24 cellular contexts compared by ENCODE assay signal in the genomic region with DNA sequence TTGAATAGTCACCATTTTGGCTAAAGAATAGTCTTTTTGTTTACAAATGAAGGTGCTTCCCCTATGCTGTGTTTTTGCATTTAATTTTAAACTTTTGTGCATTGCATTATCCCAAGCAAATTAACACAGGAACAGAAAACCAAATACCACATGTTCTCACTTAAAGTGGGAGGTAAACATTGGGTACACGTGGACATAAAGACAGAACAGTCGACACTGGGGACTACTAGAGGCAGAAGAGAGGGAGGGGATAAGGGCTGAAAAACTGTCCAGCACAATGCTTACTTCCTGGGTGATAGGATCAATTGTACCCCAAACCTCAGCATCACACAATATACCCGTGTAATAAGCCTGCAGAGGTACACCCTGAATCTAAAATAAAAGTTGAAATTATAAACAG. TPM values are rescaled to one million over a fixed set of nuclear protein-coding genes. Genes with fewer than 3 reads are reported as not detected.
DNase-seq lines count a peak whose midpoint lies in the region; ATAC-seq, FAIRE-seq and TF ChIP-seq lines count a peak whose summit lies in the region.
"Had no signal": no experiment of that assay in that cellular context is flagged by ENCODE, and none has a peak within 500 bp of the region (broad histone marks: within the 10 kb centered on the region; RNA-seq: fewer than 3 reads in every experiment).

No MANE protein-coding gene starts in this region.

- WGBS in K562 (ENCODE audit: insufficient coverage, low coverage, missing lambda C conversion rate) = 2% methylated on average over 3 of the region's 3 CpGs

- no peaks in the 10 kb centered on the region for H4K20me1 ChIP-seq in K562 (replicated peaks; ENCODE audit: control insufficient read depth, insufficient read depth, low read length)

- peaks cover 57% of the 10 kb centered on the region for H3K4me1 ChIP-seq in CD8-positive, alpha-beta memory T cell (ENCODE audit: insufficient read depth, low read length)
- H3K4me1 ChIP-seq in K562 (replicated peaks in 1 of 2; ENCODE audit: control insufficient read depth in 2 of 2, insufficient read depth in 2 of 2, low read length in 2 of 2) (no peaks in the 10 kb centered on the region; a peak in 2 of 5 replicates), neutrophil (ENCODE audit: control insufficient read depth in 1 of 2, insufficient read depth in 1 of 2, low read depth in 1 of 2, low read length in 1 of 2) (peaks cover 69 to 79% of the 10 kb centered on the region in 2 experiments)
- H3K4me1 ChIP-seq: BE2C had no signal

- CTCF ChIA-PET in CD8-positive, alpha-beta memory T cell (lab: Charles Lee) = interaction anchor here (1.5 kb wide), 1 partner anchor 29 kb away, joined by 3 read pairs; no protein-coding TSS in a partner anchor
- CTCF ChIA-PET in K562 (lab: Yijun Ruan, JAX; ENCODE audit: low intra/inter-chr PET ratio) = no interaction called here
- CTCF ChIA-PET in activated naive CD4-positive, alpha-beta T cell treated with anti-CD3 and anti-CD28 coated beads, Interleukin-2, amount 10 ng/mL, durations not matched to agents 7 days and 5 days (lab: Charles Lee) = no interaction called here

- no peak overlapping the region for H3K27ac ChIP-seq in CD8-positive, alpha-beta memory T cell (ENCODE audit: low read depth, low read length)
- no peak overlapping the region for H3K27ac ChIP-seq in K562 (ENCODE audit: extremely low read depth, low read depth, low read length)
- peak overlapping the region; percentile 80 for H3K27ac ChIP-seq in neutrophil
- H3K27ac ChIP-seq: RWPE1 had no signal

- no peak overlapping the region for H3K4me2 ChIP-seq in K562 (ENCODE audit: insufficient read depth, low read length)

- DNase-seq in CD14-positive monocyte (ENCODE audit: low spot score) (no peak), K562 (ENCODE audit: extremely low read depth in 1 of 4, low spot score in 3 of 4) (no peak), D341Med (ENCODE audit: low spot score) (no peak)
- DNase-seq in CD8-positive, alpha-beta memory T cell = no peak
- no peak for DNase-seq in activated naive CD4-positive, alpha-beta T cell treated with anti-CD3 and anti-CD28 coated beads, Interleukin-2, amount 10 ng/mL, durations not matched to agents 7 days and 5 days
- DNase-seq: BE2C; DMS53; GDM1; HFFc6; KG1; NCI-H1092 treated with DMSO at 0.1 percent for 48 hours; NCI-H1436 treated with DMSO at 0.1 percent for 48 hours; NCI-H2029; NCI-H2171; NCI-H345; NCI-H524; NCI-H774; NK-92 treated with Interleukin-12 subunit alpha and Interleukin-12 subunit beta, amount 100 ng/mL, for 24 hours; SHP77 treated with DMSO at 0.1 percent for 48 hours had no signal

- no peak overlapping the region for H3K4me3 ChIP-seq in CD8-positive, alpha-beta memory T cell (ENCODE audit: low read length)
- no peak overlapping the region for H3K4me3 ChIP-seq in K562
- H3K4me3 ChIP-seq in neutrophil (ENCODE audit: low read depth in 1 of 2, low read length in 1 of 2) = peak overlapping the region; percentile 19 to 33

- TF ChIP-seq CTCF in CD14-positive monocyte (IDR thresholded peaks at IDR 0.05) = no peak
- no peak for TF ChIP-seq CTCF in K562 (IDR thresholded peaks at IDR 0.05 in 2 of 3, conservative IDR thresholded peaks at IDR 0.05 in 1 of 3; ENCODE audit: insufficient read depth in 2 of 3, low read depth in 1 of 3, low read length in 3 of 3)
- TF ChIP-seq CTCF in neutrophil (IDR thresholded peaks at IDR 0.05) = no peak

- no TSS peak for BruUV-seq in K562 (replicated peaks; lab: Mats Ljungman, UMichigan)

- peaks cover 51% of the 10 kb centered on the region for H3K4me1 Mint-ChIP-seq in CD14-positive monocyte
- H3K4me1 Mint-ChIP-seq in CD8-positive, alpha-beta memory T cell = peaks cover 67 to 80% (median 75%) of the 10 kb centered on the region in 3 donors
- H3K4me1 Mint-ChIP-seq in activated naive CD4-positive, alpha-beta T cell treated with anti-CD3 and anti-CD28 coated beads, Interleukin-2, amount 10 ng/mL, durations not matched to agents 7 days and 5 days = peaks cover 56% of the 10 kb centered on the region

- no peak for FAIRE-seq in K562 (lab: Jason Lieb, UNC)
- FAIRE-seq: D721Med had no signal

- H3K9me1 ChIP-seq in K562 (ENCODE audit: control insufficient read depth, insufficient read depth, low read length) = no peaks in the 10 kb centered on the region

- TF ChIP-seq EP300 in K562 (IDR thresholded peaks at IDR 0.05; ENCODE audit: low read length) = no peak

- H2AFZ ChIP-seq in K562 (ENCODE audit: low read depth, low read length) = no peak overlapping the region

- peaks cover 0 to 3% of the 10 kb centered on the region in 2 donors for H3K36me3 Mint-ChIP-seq in CD14-positive monocyte
- peaks cover 0 to 2% (median 2%) of the 10 kb centered on the region in 3 donors for H3K36me3 Mint-ChIP-seq in CD8-positive, alpha-beta memory T cell
- H3K36me3 Mint-ChIP-seq in activated naive CD4-positive, alpha-beta T cell treated with anti-CD3 and anti-CD28 coated beads, Interleukin-2, amount 10 ng/mL, durations not matched to agents 7 days and 5 days = peaks cover 31% of the 10 kb centered on the region

- peak; percentile 69 for ATAC-seq in K562
- no peak for ATAC-seq in HG02623 (IDR thresholded peaks at IDR 0.05; ENCODE audit: unreplicated experiment)
- ATAC-seq: SK-N-SH treated with all-trans-retinoic acid at 6 μM for 48 hours had no signal

- H3K9me3 ChIP-seq in CD8-positive, alpha-beta memory T cell (ENCODE audit: low read length) = no peaks in the 10 kb centered on the region
- H3K9me3 ChIP-seq in K562 (replicated peaks; ENCODE audit: control insufficient read depth, insufficient read depth, low read depth, low read length) = no peaks in the 10 kb centered on the region
- H3K9me3 ChIP-seq in neutrophil = no peaks in the 10 kb centered on the region
- H3K9me3 ChIP-seq: BE2C had no signal

- no peaks in the 10 kb centered on the region for H3K9me3 Mint-ChIP-seq in CD14-positive monocyte
- H3K9me3 Mint-ChIP-seq in CD8-positive, alpha-beta memory T cell = peaks cover 0 to 3% (median 0%) of the 10 kb centered on the region in 5 donors
- no peaks in the 10 kb centered on the region for H3K9me3 Mint-ChIP-seq in activated naive CD4-positive, alpha-beta T cell treated with anti-CD3 and anti-CD28 coated beads, Interleukin-2, amount 10 ng/mL, durations not matched to agents 7 days and 5 days
- H3K9me3 Mint-ChIP-seq: HFFc6 had no signal

- no peak for TF ChIP-seq RAD21 in K562 (CRISPR knock-in tag; conservative IDR thresholded peaks at IDR 0.05 in 1 of 2, IDR thresholded peaks at IDR 0.05 in 1 of 2)

- H3K27me3 ChIP-seq in CD8-positive, alpha-beta memory T cell (ENCODE audit: insufficient read depth, low read length, poor library complexity, severe bottlenecking) = no peaks in the 10 kb centered on the region
- H3K27me3 ChIP-seq in K562 (ENCODE audit: control insufficient read depth in 2 of 2, insufficient read depth in 2 of 2, low read length in 2 of 2) (no peaks in the 10 kb centered on the region), neutrophil (no peaks in the 10 kb centered on the region)
- H3K27me3 ChIP-seq: BE2C had no signal

- peak overlapping the region in 4 of 7 donors; percentile 56 to 88 (median 76) for H3K27ac Mint-ChIP-seq in CD14-positive monocyte
- peak overlapping the region in 5 of 8 donors; percentile 18 to 76 (median 57) for H3K27ac Mint-ChIP-seq in CD8-positive, alpha-beta memory T cell
- no peak overlapping the region for H3K27ac Mint-ChIP-seq in activated naive CD4-positive, alpha-beta T cell treated with anti-CD3 and anti-CD28 coated beads, Interleukin-2, amount 10 ng/mL, durations not matched to agents 7 days and 5 days
- H3K27ac Mint-ChIP-seq: HFFc6 had no signal

- no peaks in the 10 kb centered on the region for H3K36me3 ChIP-seq in CD8-positive, alpha-beta memory T cell (ENCODE audit: insufficient read depth, low read length)
- H3K36me3 ChIP-seq in K562 (ENCODE audit: control insufficient read depth, insufficient read depth, low read length) = no peaks in the 10 kb centered on the region
- no peaks in the 10 kb centered on the region for H3K36me3 ChIP-seq in neutrophil
- H3K36me3 ChIP-seq: BE2C had no signal

- in situ Hi-C loops in K562 (cut with MboI) = no loop called here

- POLR2A ChIA-PET in CD8-positive, alpha-beta memory T cell (lab: Charles Lee) = no interaction called here
- POLR2A ChIA-PET in K562 (lab: Yijun Ruan, JAX) = interaction anchor here (1.1 to 1.7 kb wide), 2 partner anchors 8 to 67 kb away, joined by 3 to 6 read pairs; no protein-coding TSS in a partner anchor

- no peak for TF ChIP-seq POLR2A in K562 (conservative IDR thresholded peaks at IDR 0.05)

- H3K79me2 ChIP-seq in K562 (ENCODE audit: control insufficient read depth, insufficient read depth, low read length) = peaks cover 77% of the 10 kb centered on the region

- no peak overlapping the region for H3K4me3 Mint-ChIP-seq in CD14-positive monocyte
- H3K4me3 Mint-ChIP-seq in CD8-positive, alpha-beta memory T cell = peak overlapping the region in 2 of 7 donors; percentile 33 to 52
- H3K4me3 Mint-ChIP-seq in activated naive CD4-positive, alpha-beta T cell treated with anti-CD3 and anti-CD28 coated beads, Interleukin-2, amount 10 ng/mL, durations not matched to agents 7 days and 5 days = no peak overlapping the region
- H3K4me3 Mint-ChIP-seq: HFFc6 had no signal

- no peaks in the 10 kb centered on the region for H3K27me3 Mint-ChIP-seq in CD14-positive monocyte (ENCODE audit: low read depth in 3 of 3)
- no peaks in the 10 kb centered on the region for H3K27me3 Mint-ChIP-seq in CD8-positive, alpha-beta memory T cell
- no peaks in the 10 kb centered on the region for H3K27me3 Mint-ChIP-seq in activated naive CD4-positive, alpha-beta T cell treated with anti-CD3 and anti-CD28 coated beads, Interleukin-2, amount 10 ng/mL, durations not matched to agents 7 days and 5 days

- H3K9ac ChIP-seq in K562 (ENCODE audit: insufficient read depth in 1 of 2, low read depth in 2 of 2, low read length in 2 of 2) = no peak overlapping the region

- intact Hi-C loops in CD14-positive monocyte (cut with micrococcal nuclease) (no loop called here), K562 (cut with micrococcal nuclease) (no loop called here)

RNA-seq across cellular contexts. Expression of a gene that starts 16.0 kb away (rescaled TPM):
- polyA plus RNA-seq in CD14-positive monocyte (100 to 1,000 TPM; 111 to 126 TPM), K562 (2011; rRNA removed) (98.7 and 125 TPM in 2 replicates), K562 (2014; fragmentation: Illumina TruSeq; extraction: Trizol) (53.4 and 95.6 TPM in 2 replicates), K562 (2014; fragmentation: Nextera tagmentation; extraction: Ambion mirVana) (10 to 100 TPM; 13.2 to 15.1 TPM), K562 (2014; rRNA removed) (25.1 and 31.7 TPM in 2 replicates)
- 10 to 100 TPM; 39.4 to 50.3 TPM for total RNA-seq in CD8-positive, alpha-beta memory T cell
- polyA plus RNA-seq in CD8-positive, alpha-beta memory T cell = 378 TPM
- total RNA-seq in K562 (2011; cell fraction: chromatin; rRNA removed; ENCODE audit: low replicate concordance) = 118 and 251 TPM in 2 replicates
- 39.9 and 58.7 TPM in 2 replicates for total RNA-seq in K562 (2011; cell fraction: nucleolus; rRNA removed)
- 91.3 and 97.2 TPM in 2 replicates for total RNA-seq in K562 (2011; cell fraction: nucleoplasm; rRNA removed)
- total RNA-seq in K562 (2014; rRNA removed) (24.7 and 25.4 TPM in 2 replicates), K562 (2014; rRNA removed; fragmentation: Illumina TruSeq; extraction: Trizol) (44.9 and 52.7 TPM in 2 replicates), K562 (2015; rRNA removed; fragmentation: Illumina TruSeq; extraction: Trizol) (42.6 and 46.0 TPM in 2 replicates), K562 (2021) (31.7 and 32.3 TPM in 2 replicates)
- 17.4 and 51.0 TPM in 2 replicates for polyA plus RNA-seq in K562 (2011; cell fraction: cytosol; rRNA removed)
- 70.6 and 117 TPM in 2 replicates for polyA plus RNA-seq in K562 (2011; cell fraction: nucleus; rRNA removed)
- polyA plus RNA-seq in K562 (2012) = 36.4 and 43.2 TPM in 2 replicates
- 153 TPM in 2 replicates for polyA minus RNA-seq in K562 (2011; rRNA and poly(A)+ RNA removed)
- polyA minus RNA-seq in K562 (2011; cell fraction: cytosol; rRNA and poly(A)+ RNA removed) = 28.1 and 63.8 TPM in 2 replicates
- polyA minus RNA-seq in K562 (2011; cell fraction: nucleus; rRNA and poly(A)+ RNA removed) = 40.8 and 87.7 TPM in 2 replicates

Comparison
In these comparisons a context has a peak if more than half of its experiments do, and no peak if none do; other contexts are left out.
1. H3K4me3 ChIP-seq: peak in neutrophil (2 of 2); none in CD8-positive, alpha-beta memory T cell (single experiment) and K562 (single experiment).